In genomic region chr5:51860532-51861018, GRCh38 we compare ENCODE assay signal across 17 cellular contexts.
DNase-seq lines count a peak whose midpoint lies in the region; ATAC-seq, FAIRE-seq and TF ChIP-seq lines count a peak whose summit lies in the region.
"Had no signal": no experiment of that assay in that cellular context is flagged by ENCODE, and none has a peak within 500 bp of the region (broad histone marks: within the 10 kb centered on the region; RNA-seq: fewer than 3 reads in every experiment).

No MANE protein-coding gene starts in this region.

- no peaks in the 10 kb centered on the region for H4K20me1 ChIP-seq in mammary epithelial cell (ENCODE audit: insufficient read depth, low read length)

- H3K4me2 ChIP-seq in mammary epithelial cell (ENCODE audit: insufficient read depth, low read depth, low read length): peak overlapping the region; percentile 12
- H3K4me2 ChIP-seq: KMS-11 had no signal

- H3K27ac ChIP-seq in mammary epithelial cell (ENCODE audit: insufficient read depth, low read depth, low read length): no peak overlapping the region
- H3K27ac ChIP-seq in breast epithelium: no peak overlapping the region
- H3K27ac ChIP-seq in epithelial cell of prostate: no peak overlapping the region
- H3K27ac ChIP-seq in upper lobe of right lung: no peak overlapping the region
- H3K27ac ChIP-seq in foreskin keratinocyte: no peak overlapping the region
- H3K27ac ChIP-seq: HL-60, KMS-11 had no signal

- no peak for TF ChIP-seq CTCF in mammary epithelial cell (conservative IDR thresholded peaks at IDR 0.05 in 1 of 2, IDR thresholded peaks at IDR 0.05 in 1 of 2; ENCODE audit: extremely low read depth in 1 of 2, insufficient read depth in 1 of 2, low read depth in 1 of 2, low read length in 2 of 2)
- no peak for TF ChIP-seq CTCF in breast epithelium (IDR thresholded peaks at IDR 0.05)
- TF ChIP-seq CTCF in upper lobe of right lung (IDR thresholded peaks at IDR 0.05): no peak
- TF ChIP-seq CTCF in foreskin keratinocyte (conservative IDR thresholded peaks at IDR 0.05): no peak

- H3K9me3 ChIP-seq in mammary epithelial cell (replicated peaks; ENCODE audit: insufficient read depth, low read length) (no peaks in the 10 kb centered on the region), breast epithelium (no peaks in the 10 kb centered on the region), upper lobe of right lung (no peaks in the 10 kb centered on the region)

- no peak overlapping the region for H3K9ac ChIP-seq in mammary epithelial cell (ENCODE audit: insufficient read depth, low read length)
- H3K9ac ChIP-seq: KMS-11 had no signal

- FAIRE-seq in urothelium cell line (lab: Jason Lieb, UNC): no peak
- FAIRE-seq: GM12892 had no signal

- dilution Hi-C loops in mammary epithelial cell (cut with HindIII; ENCODE audit: low sequenced_read_pairs): no loop called here

- H2AFZ ChIP-seq in mammary epithelial cell (ENCODE audit: low read depth, low read length): no peak overlapping the region
- H2AFZ ChIP-seq: GM23338 had no signal

- ATAC-seq in upper lobe of right lung (no peak), foreskin keratinocyte (no peak)
- ATAC-seq: GM23338 had no signal

- H3K27me3 ChIP-seq in mammary epithelial cell (ENCODE audit: insufficient read depth, low read length) (no peaks in the 10 kb centered on the region), breast epithelium (no peaks in the 10 kb centered on the region), upper lobe of right lung (no peaks in the 10 kb centered on the region), foreskin keratinocyte (no peaks in the 10 kb centered on the region)

- H3K36me3 ChIP-seq in mammary epithelial cell (ENCODE audit: insufficient read depth, low read length) (no peaks in the 10 kb centered on the region), breast epithelium (no peaks in the 10 kb centered on the region), upper lobe of right lung (no peaks in the 10 kb centered on the region)

- no peaks in the 10 kb centered on the region for H3K4me1 ChIP-seq in mammary epithelial cell (ENCODE audit: insufficient read depth, low read length)
- H3K4me1 ChIP-seq in breast epithelium: no peaks in the 10 kb centered on the region
- H3K4me1 ChIP-seq in upper lobe of right lung: no peaks in the 10 kb centered on the region
- H3K4me1 ChIP-seq in foreskin keratinocyte: no peaks in the 10 kb centered on the region

- H3K79me2 ChIP-seq in mammary epithelial cell (ENCODE audit: insufficient read depth, low read length): no peaks in the 10 kb centered on the region

- H3K4me3 ChIP-seq in mammary epithelial cell (replicated peaks in 1 of 3; ENCODE audit: insufficient read depth in 1 of 3, low read depth in 2 of 3, low read length in 3 of 3) (no peak overlapping the region), breast epithelium (no peak overlapping the region), upper lobe of right lung (no peak overlapping the region)
- H3K4me3 ChIP-seq: GM23338 had no signal

- TF ChIP-seq POLR2A in breast epithelium (IDR thresholded peaks at IDR 0.05): no peak

- no TSS peak for BruUV-seq in mammary epithelial cell (replicated peaks; lab: Mats Ljungman, UMichigan)

- intact Hi-C loops in mammary epithelial cell (cut with micrococcal nuclease) (no loop called here), breast epithelium (cut with DNase I; ENCODE audit: low total_unique reads) (no loop called here), upper lobe of right lung (cut with DNase I) (no loop called here)

- CTCF ChIA-PET in mammary epithelial cell (lab: Charles Lee; ENCODE audit: low non-redundant PET): no interaction called here

- DNase-seq in mammary epithelial cell: peak; percentile 45
- no peak for DNase-seq in breast epithelium (ENCODE audit: low spot score in 2 of 2)
- peak; percentile 25 for DNase-seq in NCI-H226
- DNase-seq in epithelial cell of prostate (ENCODE audit: low read depth, low spot score): peak; percentile 14
- DNase-seq in urothelium cell line (ENCODE audit: low spot score): peak; percentile 6
- DNase-seq in nucleus accumbens (lab: John Stamatoyannopoulos, UW): no peak
- DNase-seq in upper lobe of right lung: no peak
- DNase-seq in foreskin keratinocyte: no peak
- DNase-seq: COR-L47, MV-4-11, NCI-H146, NCI-H446, T-helper 1 cell had no signal

- in situ Hi-C loops in mammary epithelial cell (cut with MboI; ENCODE audit: low sequenced_read_pairs in 2 of 2): no loop called here

- 0% methylated on average over 1 of the region's 1 CpG for WGBS in mammary epithelial cell (ENCODE audit: low coverage, missing lambda C conversion rate)

Comparison
In these comparisons a context has a peak if more than half of its experiments do, and no peak if none do; other contexts are left out.
1. DNase-seq: peak in mammary epithelial cell (single experiment), NCI-H226 (single experiment), epithelial cell of prostate (single experiment) and urothelium cell line (single experiment); none in breast epithelium (0 of 2), nucleus accumbens (0 of 56), upper lobe of right lung (single experiment) and foreskin keratinocyte (0 of 2).